ENCODE assay signal across 14 cellular contexts in genomic region chr5:72599519-72600400, GRCh38.
DNase-seq lines count a peak whose midpoint lies in the region; FAIRE-seq and TF ChIP-seq lines count a peak whose summit lies in the region.
"Had no signal": no experiment of that assay in that cellular context is flagged by ENCODE, and none has a peak within 500 bp of the region (broad histone marks: within the 10 kb centered on the region; RNA-seq: fewer than 3 reads in every experiment).

No MANE protein-coding gene starts in this region.

- no peaks in the 10 kb centered on the region for H4K20me1 ChIP-seq in osteoblast (ENCODE audit: insufficient read depth, low read length)

- peak overlapping the region; percentile 95 for H3K27ac ChIP-seq in epithelial cell of prostate
- H3K27ac ChIP-seq in osteoblast (ENCODE audit: low read depth, low read length) = peak overlapping the region; percentile 99

- H3K9me3 ChIP-seq in osteoblast (ENCODE audit: low read depth, low read length) = no peaks in the 10 kb centered on the region

- FAIRE-seq in frontal cortex (lab: Jason Lieb, UNC) = no peak

- H3K4me1 ChIP-seq in osteoblast (ENCODE audit: insufficient read depth, low read length) = peaks cover 52% of the 10 kb centered on the region

- H3K27me3 ChIP-seq in osteoblast (ENCODE audit: insufficient read depth, low read length) = no peaks in the 10 kb centered on the region

- H2AFZ ChIP-seq in osteoblast (ENCODE audit: low read length) = no peak overlapping the region

- H3K36me3 ChIP-seq in osteoblast (ENCODE audit: insufficient read depth, low read length) = no peaks in the 10 kb centered on the region

- DNase-seq in Daoy (ENCODE audit: low read depth) (peak; percentile 60), RPMI7951 (ENCODE audit: low read depth) (peak; percentile 75), epithelial cell of prostate (ENCODE audit: low read depth, low spot score) (no peak), osteoblast (ENCODE audit: insufficient read length, low spot score, missing footprints) (no peak), ecto neural progenitor cell (ENCODE audit: low spot score) (no peak), mesenteric fat pad (ENCODE audit: low spot score) (no peak), frontal cortex (ENCODE audit: low spot score in 2 of 2) (no peak), D341Med (ENCODE audit: low spot score) (no peak)
- DNase-seq: activated CD8-positive, alpha-beta memory T cell treated with anti-CD3 and anti-CD28 coated beads, Interleukin-2, amount 50 U/mL, for 4 hours; central memory CD4-positive, alpha-beta T cell; Kasumi-1; NCI-H526; stimulated activated CD4-positive, alpha-beta T cell treated with anti-CD3 and anti-CD28 coated beads, Interleukin-2, amount 100 ng/mL, for 48 hours; T-helper 17 cell had no signal

- H3K4me3 ChIP-seq in osteoblast (ENCODE audit: insufficient read depth, low read length) = peak overlapping the region; percentile 27

- peak overlapping the region; percentile 55 for H3K4me2 ChIP-seq in osteoblast (ENCODE audit: insufficient read depth, low read length)

- H3K79me2 ChIP-seq in osteoblast (ENCODE audit: insufficient read depth, low read length) = no peaks in the 10 kb centered on the region

- no peak for TF ChIP-seq CTCF in osteoblast (IDR thresholded peaks at IDR 0.05; ENCODE audit: extremely low read depth, low read depth, low read length)

Comparison
In these comparisons a context has a peak if more than half of its experiments do, and no peak if none do; other contexts are left out.
1. DNase-seq: peak in Daoy (single experiment) and RPMI7951 (single experiment); none in epithelial cell of prostate (single experiment), osteoblast (single experiment), ecto neural progenitor cell (single experiment), mesenteric fat pad (single experiment), frontal cortex (0 of 2) and D341Med (single experiment).